In the genomic region with DNA sequence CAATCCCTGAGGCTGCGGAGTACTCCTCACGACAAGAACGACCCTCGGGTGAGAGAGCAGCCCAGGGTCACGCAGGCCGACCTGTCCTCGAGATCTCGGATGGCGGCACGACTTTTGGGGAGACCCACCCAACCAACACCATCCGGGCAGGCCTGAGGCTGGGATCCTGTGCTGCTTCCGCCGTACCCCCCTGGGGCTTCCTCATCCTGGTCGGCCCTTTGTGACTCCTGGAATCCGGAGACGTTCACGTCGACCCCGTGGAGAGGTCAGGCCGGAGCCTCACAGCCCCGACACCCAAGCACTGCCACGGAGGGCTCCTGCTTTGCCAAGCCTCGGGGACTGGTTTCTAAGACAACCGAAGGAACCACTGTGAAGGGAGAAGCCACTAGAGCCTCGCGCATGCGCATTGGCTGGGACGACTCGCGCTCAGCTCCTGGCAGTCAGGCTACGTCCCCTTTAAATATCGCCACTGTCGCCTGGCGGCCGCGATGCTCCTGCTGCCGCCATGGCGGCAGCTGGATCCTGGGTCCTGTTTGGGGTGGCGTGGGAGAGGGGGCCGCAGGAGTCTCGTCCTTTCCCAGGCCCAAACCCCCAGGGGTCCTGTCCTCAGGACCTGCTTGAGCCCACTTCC, we compare ENCODE assay signal across 8 cellular contexts.
DNase-seq lines count a peak whose midpoint lies in the region; ATAC-seq lines count a peak whose summit lies in the region.
"Not testable (repeated sequence)": the region's sequence is repeated elsewhere in the genome, so short reads cannot be mapped to it uniquely, and the experiment has no call there.

No MANE protein-coding gene starts in this region.

- not testable (repeated sequence) for H3K9me3 Mint-ChIP-seq in activated T-cell treated with anti-CD3 and anti-CD28 coated beads, Interleukin-2, amount 50 U/mL, for 72 hours

- H3K36me3 Mint-ChIP-seq in activated T-cell treated with anti-CD3 and anti-CD28 coated beads, Interleukin-2, amount 50 U/mL, for 72 hours (ENCODE audit: insufficient read depth in 2 of 2), result not testable (repeated sequence)

- peak; percentile 80 for ATAC-seq in GM18861 (IDR thresholded peaks at IDR 0.05; ENCODE audit: unreplicated experiment)
- peak; percentile 80 for ATAC-seq in GM19467 (IDR thresholded peaks at IDR 0.05; ENCODE audit: unreplicated experiment)
- ATAC-seq in HG02571 (IDR thresholded peaks at IDR 0.05; ENCODE audit: unreplicated experiment), result peak; percentile 66
- peak; percentile 89 for ATAC-seq in HG03060 (IDR thresholded peaks at IDR 0.05; ENCODE audit: low read depth, unreplicated experiment)
- peak; percentile 82 for ATAC-seq in HG03520 (IDR thresholded peaks at IDR 0.05; ENCODE audit: unreplicated experiment)
- ATAC-seq in activated T-cell treated with anti-CD3 and anti-CD28 coated beads, Interleukin-2, amount 50 U/mL, for 72 hours (replicated peaks in 1 of 2), result peak; percentile 78 to 84
- ATAC-seq in left lobe of liver, result peak; percentile 85
- ATAC-seq in stimulated activated naive CD8-positive, alpha-beta T cell treated with anti-CD3 and anti-CD28 coated beads, Interleukin-15, Interleukin-2, amounts not matched to agents 100 U/mL and 50 U/mL, for 24 hours, result peak; percentile 80

- not testable (repeated sequence) for H3K4me3 Mint-ChIP-seq in activated T-cell treated with anti-CD3 and anti-CD28 coated beads, Interleukin-2, amount 50 U/mL, for 72 hours

- not testable (repeated sequence) for DNase-seq in activated T-cell treated with anti-CD3 and anti-CD28 coated beads, Interleukin-2, amount 50 U/mL, for 72 hours; left lobe of liver (ENCODE audit: low spot score); stimulated activated naive CD8-positive, alpha-beta T cell treated with anti-CD3 and anti-CD28 coated beads, Interleukin-15, Interleukin-2, amounts not matched to agents 100 U/mL and 50 U/mL, for 24 hours

- not testable (repeated sequence) for H3K4me1 Mint-ChIP-seq in activated T-cell treated with anti-CD3 and anti-CD28 coated beads, Interleukin-2, amount 50 U/mL, for 72 hours (ENCODE audit: low read depth)

- not testable (repeated sequence) for H3K27ac Mint-ChIP-seq in activated T-cell treated with anti-CD3 and anti-CD28 coated beads, Interleukin-2, amount 50 U/mL, for 72 hours

- not testable (repeated sequence) for H3K27me3 Mint-ChIP-seq in activated T-cell treated with anti-CD3 and anti-CD28 coated beads, Interleukin-2, amount 50 U/mL, for 72 hours (ENCODE audit: low read depth)
